In the genomic region with DNA sequence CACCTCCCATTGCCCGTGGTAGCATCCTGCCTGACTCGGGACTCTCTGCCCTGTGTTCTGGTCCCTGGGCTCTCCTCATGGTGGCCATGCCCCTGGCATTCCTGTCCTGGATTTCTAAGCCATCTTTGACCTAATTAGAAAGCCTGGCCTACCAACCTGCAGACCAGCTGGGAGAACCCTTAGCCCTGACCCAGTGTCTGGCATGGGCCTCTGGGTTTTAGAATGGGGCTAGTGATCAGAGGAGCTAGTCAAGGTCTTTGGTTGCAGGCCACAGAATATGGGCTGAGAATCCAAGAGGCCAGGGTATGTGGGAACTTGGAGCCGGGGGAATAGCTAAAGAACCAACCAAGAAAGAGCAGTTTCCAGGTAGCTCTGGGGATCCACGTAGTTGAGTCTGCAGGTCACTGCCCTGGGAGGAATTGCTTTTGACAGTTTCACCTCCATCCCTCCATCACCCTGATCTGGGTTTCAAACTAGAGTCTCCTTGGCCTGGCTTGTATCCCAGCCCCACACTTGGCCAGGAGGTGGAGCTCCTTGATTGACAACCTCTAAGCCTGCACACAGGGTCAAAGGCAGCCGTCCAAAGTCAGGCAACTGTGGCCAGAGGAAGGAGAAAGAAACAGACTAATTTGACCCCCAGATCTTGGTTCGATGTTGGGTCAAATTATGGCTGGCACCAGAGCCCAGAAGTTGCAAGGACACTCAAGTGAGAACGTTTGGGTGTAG, we compare ENCODE assay signal across 8 cellular contexts. TPM values are rescaled to one million over a fixed set of nuclear protein-coding genes. Genes with fewer than 3 reads are reported as not detected.
A peak's percentile ranks its signal among the peaks of the same experiment; 100 is the strongest.
DNase-seq lines count a peak whose midpoint lies in the region; ATAC-seq lines count a peak whose summit lies in the region.

No MANE protein-coding gene starts in this region.

- peak; percentile 78 for DNase-seq in Ammon's horn (ENCODE audit: low spot score)
- DNase-seq in SK-MEL-5 (ENCODE audit: low read depth, low spot score), result peak; percentile 59
- DNase-seq in amniotic epithelial cell (ENCODE audit: low read depth), result peak; percentile 41
- DNase-seq in iPS-NIHi7 (ENCODE audit: extremely low spot score), result peak; percentile 73
- peak; percentile 13 to 27 for DNase-seq in stimulated activated CD4-positive, alpha-beta T cell treated with anti-CD3 and anti-CD28 coated beads, Interleukin-1b, Interleukin-23, amount 100 ng/mL, for 1 hour (ENCODE audit: low read depth in 2 of 2)

- peak; percentile 51 for ATAC-seq in GM19463 (IDR thresholded peaks at IDR 0.05; ENCODE audit: unreplicated experiment)
- no peak for ATAC-seq in GM21381 (IDR thresholded peaks at IDR 0.05; ENCODE audit: unreplicated experiment)
- no peak for ATAC-seq in GM21619 (IDR thresholded peaks at IDR 0.05; ENCODE audit: unreplicated experiment)

- in situ Hi-C loops in SK-MEL-5 (cut with HindIII; ENCODE audit: low pct_unique_long_range_greater_than_20kb, low sequenced_read_pairs), result no loop called here

RNA-seq across cellular contexts. Expression of a gene that starts 54.7 kb away (rescaled TPM):
- 0.21 TPM in 1 of 2 replicates, not detected in the other for total RNA-seq in SK-MEL-5 (2014; rRNA removed; shearing (Covaris generic))
- 0.04 and 0.35 TPM in 2 replicates for polyA plus RNA-seq in SK-MEL-5 (2015; cell fraction: cytosol; rRNA removed)
- polyA plus RNA-seq in SK-MEL-5 (2015; cell fraction: nucleus; rRNA removed), result 0.31 TPM in 1 of 2 replicates, not detected in the other

Comparison
In these comparisons a context has a peak if more than half of its experiments do, and no peak if none do; other contexts are left out.
1. DNase-seq: peak in every context shown above with its lines; median percentile 78 in Ammon's horn; 73 in iPS-NIHi7; 59 in SK-MEL-5; 41 in amniotic epithelial cell; 20 in stimulated activated CD4-positive, alpha-beta T cell treated with anti-CD3 and anti-CD28 coated beads, Interleukin-1b, Interleukin-23, amount 100 ng/mL, for 1 hour.